ENCODE assay signal across 17 cellular contexts in genomic region chr10:53005612-53006325, GRCh38.
"Had no signal": no experiment of that assay in that cellular context is flagged by ENCODE, and none has a peak within 500 bp of the region (broad histone marks: within the 10 kb centered on the region; RNA-seq: fewer than 3 reads in every experiment).

No MANE protein-coding gene starts in this region.

- H3K9me3 Mint-ChIP-seq: stimulated activated naive CD8-positive, alpha-beta T cell treated with anti-CD3 and anti-CD28 coated beads, Interleukin-15, Interleukin-2, amounts not matched to agents 100 ng/mL and 50 ng/mL, for 24 hours had no signal

- H3K36me3 Mint-ChIP-seq: activated naive CD8-positive, alpha-beta T cell; brain; naive thymus-derived CD4-positive, alpha-beta T cell had no signal

- H3K27ac Mint-ChIP-seq: activated CD8-positive, alpha-beta T cell treated with anti-CD3 and anti-CD28 coated beads for 36 hours; activated naive CD8-positive, alpha-beta T cell; brain; effector memory CD8-positive, alpha-beta T cell; naive thymus-derived CD4-positive, alpha-beta T cell; stimulated activated naive CD8-positive, alpha-beta T cell treated with anti-CD3 and anti-CD28 coated beads, Interleukin-15, Interleukin-2, amounts not matched to agents 100 ng/mL and 50 ng/mL, for 24 hours; WTC11 had no signal

- H3K4me3 Mint-ChIP-seq: activated CD8-positive, alpha-beta T cell treated with anti-CD3 and anti-CD28 coated beads for 36 hours; activated naive CD8-positive, alpha-beta T cell; activated T-cell treated with anti-CD3 and anti-CD28 coated beads, Interleukin-2, amount 50 U/mL, for 4 hours; brain; central memory CD8-positive, alpha-beta T cell; effector memory CD8-positive, alpha-beta T cell; naive thymus-derived CD4-positive, alpha-beta T cell; stimulated activated naive CD8-positive, alpha-beta T cell treated with anti-CD3 and anti-CD28 coated beads, Interleukin-15, Interleukin-2, amounts not matched to agents 100 ng/mL and 50 ng/mL, for 24 hours; WTC11 had no signal

- ATAC-seq: activated CD8-positive, alpha-beta T cell treated with anti-CD3 and anti-CD28 coated beads for 36 hours; activated T-cell treated with anti-CD3 and anti-CD28 coated beads, Interleukin-2, amount 50 U/mL, for 4 hours; effector memory CD8-positive, alpha-beta T cell; naive thymus-derived CD4-positive, alpha-beta T cell; WTC11 had no signal

- DNase-seq: activated CD4-positive, alpha-beta T cell treated with anti-CD3 and anti-CD28 coated beads for 4 hours; activated CD8-positive, alpha-beta T cell treated with anti-CD3 and anti-CD28 coated beads for 36 hours; activated effector memory CD4-positive, alpha-beta T cell treated with anti-CD3 and anti-CD28 coated beads, Interleukin-2, amount 50 U/mL, for 16 hours; activated T-cell treated with anti-CD3 and anti-CD28 coated beads, Interleukin-2, amount 50 U/mL, for 4 hours; amygdala; cortex of kidney; effector memory CD8-positive, alpha-beta T cell; foreskin melanocyte; head of caudate nucleus; naive thymus-derived CD4-positive, alpha-beta T cell; T-helper 2 cell had no signal

- H3K4me1 Mint-ChIP-seq: central memory CD8-positive, alpha-beta T cell; naive thymus-derived CD4-positive, alpha-beta T cell had no signal

- H3K27ac ChIP-seq: epithelial cell of prostate had no signal

- H3K27me3 Mint-ChIP-seq: activated CD8-positive, alpha-beta T cell treated with anti-CD3 and anti-CD28 coated beads for 36 hours; activated naive CD8-positive, alpha-beta T cell; central memory CD8-positive, alpha-beta T cell; effector memory CD8-positive, alpha-beta T cell; naive thymus-derived CD4-positive, alpha-beta T cell; stimulated activated naive CD8-positive, alpha-beta T cell treated with anti-CD3 and anti-CD28 coated beads, Interleukin-15, Interleukin-2, amounts not matched to agents 100 ng/mL and 50 ng/mL, for 24 hours had no signal
